24 cellular contexts compared by ENCODE assay signal in the genomic region with DNA sequence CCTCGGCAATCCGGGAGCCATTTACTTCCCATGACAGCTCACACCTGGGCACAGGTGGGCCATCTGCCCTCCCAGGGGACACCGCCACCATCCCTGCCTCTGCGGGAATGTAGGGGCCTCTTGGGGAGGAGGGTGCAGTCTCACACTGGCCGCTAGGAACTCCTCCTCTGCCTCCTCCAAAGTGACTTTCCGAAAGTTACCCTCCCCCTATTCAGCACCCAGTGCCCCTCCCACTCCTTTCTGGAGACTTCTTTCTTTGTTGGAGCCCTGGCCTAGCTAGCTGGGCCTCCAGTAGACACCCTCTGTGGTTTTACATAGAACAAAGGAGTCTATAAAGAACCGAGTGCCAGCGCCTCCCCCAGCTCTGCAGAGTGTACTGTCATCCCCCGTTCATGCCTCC. TPM values are rescaled to one million over a fixed set of nuclear protein-coding genes. Genes with fewer than 3 reads are reported as not detected.
DNase-seq lines count a peak whose midpoint lies in the region; ATAC-seq, FAIRE-seq and TF ChIP-seq lines count a peak whose summit lies in the region.
"Had no signal": no experiment of that assay in that cellular context is flagged by ENCODE, and none has a peak within 500 bp of the region (broad histone marks: within the 10 kb centered on the region; RNA-seq: fewer than 3 reads in every experiment).

No MANE protein-coding gene starts in this region.

- POLR2A ChIA-PET in HepG2 (lab: Yijun Ruan, JAX): no interaction called here
- POLR2A ChIA-PET in WTC11 (lab: Charles Lee): no interaction called here
- POLR2A ChIA-PET in CD8-positive, alpha-beta T cell (lab: Charles Lee): no interaction called here

- TF ChIP-seq EP300 in HepG2 (IDR thresholded peaks at IDR 0.05; ENCODE audit: low read depth in 2 of 2, low read length in 2 of 2) (no peak), HepG2 (CRISPR knock-in tag; IDR thresholded peaks at IDR 0.05; ENCODE audit: borderline replicate concordance) (no peak)

- no peaks in the 10 kb centered on the region; the same call in none of the 2 replicates for H3K27me3 Mint-ChIP-seq in WTC11 (ENCODE audit: low read depth)
- H3K27me3 Mint-ChIP-seq in activated T-cell treated with anti-CD3 and anti-CD28 coated beads, Interleukin-2, amount 50 U/mL, for 4 hours (ENCODE audit: low read depth): peaks cover 44% of the 10 kb centered on the region
- peaks cover 38% of the 10 kb centered on the region for H3K27me3 Mint-ChIP-seq in CD8-positive, alpha-beta T cell (ENCODE audit: low read depth)

- TF ChIP-seq POLR2A in HepG2 (IDR thresholded peaks at IDR 0.05; ENCODE audit: insufficient read depth in 1 of 2, low read depth in 2 of 2, low read length in 2 of 2): no peak
- TF ChIP-seq POLR2A in right lobe of liver (IDR thresholded peaks at IDR 0.05): no peak

- H3K9me3 ChIP-seq in HepG2 (ENCODE audit: low read length) (no peaks in the 10 kb centered on the region), right lobe of liver (no peaks in the 10 kb centered on the region)
- H3K9me3 ChIP-seq in CD8-positive, alpha-beta T cell (ENCODE audit: low read length): no peaks in the 10 kb centered on the region

- DNase-seq in HepG2 (ENCODE audit: low spot score): no peak
- DNase-seq in right lobe of liver: no peak
- DNase-seq in WTC11 (ENCODE audit: low spot score): no peak
- peak; percentile 73 for DNase-seq in mesenteric fat pad (ENCODE audit: low spot score)
- DNase-seq in mucosa of gallbladder (ENCODE audit: low spot score): no peak
- no peak for DNase-seq in activated T-cell treated with anti-CD3 and anti-CD28 coated beads, Interleukin-2, amount 50 U/mL, for 4 hours
- DNase-seq in CD8-positive, alpha-beta T cell: no peak
- DNase-seq: 8988T, AML-193, C1 segment of cervical spinal cord, EL, HCEC 1CT, NCI-H1092, NCI-H1436 treated with DMSO at 0.1 percent for 48 hours, NCI-H1930, NCI-H2227 treated with DMSO at 0.1 percent for 48 hours, NCI-H510A, PC-9, SIG-M5, T-helper 1 cell had no signal

- no peak for TF ChIP-seq CTCF in HepG2 (CRISPR knock-in tag; IDR thresholded peaks at IDR 0.05)
- no peak for TF ChIP-seq CTCF in right lobe of liver (IDR thresholded peaks at IDR 0.05)
- no peak for TF ChIP-seq CTCF in WTC11 (IDR thresholded peaks at IDR 0.05)
- TF ChIP-seq CTCF in CD8-positive, alpha-beta T cell (IDR thresholded peaks at IDR 0.05): no peak

- H3K4me3 Mint-ChIP-seq in WTC11: no peak overlapping the region
- H3K4me3 Mint-ChIP-seq in activated T-cell treated with anti-CD3 and anti-CD28 coated beads, Interleukin-2, amount 50 U/mL, for 4 hours: no peak overlapping the region
- no peak overlapping the region for H3K4me3 Mint-ChIP-seq in CD8-positive, alpha-beta T cell

- no peak overlapping the region for H3K4me3 ChIP-seq in HepG2 (replicated peaks in 1 of 3; ENCODE audit: insufficient read depth in 1 of 3, low read depth in 2 of 3, low read length in 3 of 3)
- H3K4me3 ChIP-seq in right lobe of liver: no peak overlapping the region
- H3K4me3 ChIP-seq in CD8-positive, alpha-beta T cell (ENCODE audit: low read depth, low read length): no peak overlapping the region
- H3K4me3 ChIP-seq: PC-9 had no signal

- intact Hi-C loops in HepG2 (cut with micrococcal nuclease; ENCODE audit: unreplicated experiment): no loop called here
- intact Hi-C loops in right lobe of liver (cut with DNase I): no loop called here
- intact Hi-C loops in CD8-positive, alpha-beta T cell (cut with DNase I, micrococcal nuclease): no loop called here

- no peaks in the 10 kb centered on the region for H3K4me1 ChIP-seq in HepG2 (ENCODE audit: insufficient read depth, low read length)
- H3K4me1 ChIP-seq in right lobe of liver: no peaks in the 10 kb centered on the region
- no peaks in the 10 kb centered on the region for H3K4me1 ChIP-seq in CD8-positive, alpha-beta T cell (ENCODE audit: insufficient read depth, low read length)

- no peak overlapping the region for H3K4me2 ChIP-seq in HepG2 (ENCODE audit: low read depth, low read length)
- H3K4me2 ChIP-seq: PC-9 had no signal

- H3K27ac Mint-ChIP-seq in WTC11: no peak overlapping the region
- H3K27ac Mint-ChIP-seq in CD8-positive, alpha-beta T cell: no peak overlapping the region

- peaks cover 0 to 48% of the 10 kb centered on the region in 2 experiments; a peak in 3 of 5 replicates for H3K27me3 ChIP-seq in HepG2 (ENCODE audit: control insufficient read depth in 1 of 2, insufficient read depth in 2 of 2, low read length in 2 of 2)
- no peaks in the 10 kb centered on the region for H3K27me3 ChIP-seq in right lobe of liver
- H3K27me3 ChIP-seq in CD8-positive, alpha-beta T cell (ENCODE audit: insufficient read depth, low read length): no peaks in the 10 kb centered on the region

- no peak overlapping the region for H2AFZ ChIP-seq in HepG2 (ENCODE audit: low read length)
- H2AFZ ChIP-seq: PC-9 had no signal

- no peaks in the 10 kb centered on the region for H4K20me1 ChIP-seq in HepG2 (ENCODE audit: insufficient read depth, low read length)

- WGBS in HepG2 (ENCODE audit: low lambda C conversion rate): 46% methylated on average over 6 of the region's 9 CpGs
- WGBS in right lobe of liver (ENCODE audit: insufficient coverage, low coverage, low lambda C conversion rate, missing lambda C conversion rate): 59% methylated on average over 8 of the region's 9 CpGs

- in situ Hi-C loops in HepG2 (cut with HindIII; ENCODE audit: extremely low pct_ligation_motif_present, low pct_unique_long_range_greater_than_20kb): no loop called here

- no peaks in the 10 kb centered on the region for H3K36me3 Mint-ChIP-seq in WTC11
- peaks cover 2% of the 10 kb centered on the region for H3K36me3 Mint-ChIP-seq in activated T-cell treated with anti-CD3 and anti-CD28 coated beads, Interleukin-2, amount 50 U/mL, for 4 hours (ENCODE audit: insufficient read depth)
- no peaks in the 10 kb centered on the region for H3K36me3 Mint-ChIP-seq in CD8-positive, alpha-beta T cell

- H3K9me3 Mint-ChIP-seq in WTC11: peaks cover 13% of the 10 kb centered on the region
- H3K9me3 Mint-ChIP-seq in activated T-cell treated with anti-CD3 and anti-CD28 coated beads, Interleukin-2, amount 50 U/mL, for 4 hours: peaks cover 9% of the 10 kb centered on the region
- peaks cover 7% of the 10 kb centered on the region for H3K9me3 Mint-ChIP-seq in CD8-positive, alpha-beta T cell

- H3K36me3 ChIP-seq in HepG2 (replicated peaks in 1 of 2; ENCODE audit: control insufficient read depth in 1 of 2, insufficient read depth in 2 of 2, low read length in 2 of 2) (no peaks in the 10 kb centered on the region), right lobe of liver (no peaks in the 10 kb centered on the region)
- no peaks in the 10 kb centered on the region for H3K36me3 ChIP-seq in CD8-positive, alpha-beta T cell (ENCODE audit: insufficient read depth, low read length)

- no peak overlapping the region for H3K9ac ChIP-seq in HepG2 (ENCODE audit: insufficient read depth, low read depth, low read length)

- no peak for TF ChIP-seq RAD21 in HepG2 (CRISPR knock-in tag; IDR thresholded peaks at IDR 0.05)

- CTCF ChIA-PET in HepG2 (lab: Yijun Ruan, JAX; ENCODE audit: low intra/inter-chr PET ratio, low total read pairs): no interaction called here
- CTCF ChIA-PET in WTC11 (lab: Charles Lee): no interaction called here
- CTCF ChIA-PET in CD8-positive, alpha-beta T cell (lab: Charles Lee): no interaction called here

- ATAC-seq in HepG2 (peak; percentile 52), right lobe of liver (no peak), WTC11 (peak; percentile 81), HG03442 (IDR thresholded peaks at IDR 0.05; ENCODE audit: unreplicated experiment) (no peak)
- ATAC-seq in activated T-cell treated with anti-CD3 and anti-CD28 coated beads, Interleukin-2, amount 50 U/mL, for 4 hours: no peak
- no peak for ATAC-seq in CD8-positive, alpha-beta T cell

- BruUV-seq in HepG2 (replicated peaks; lab: Mats Ljungman, UMichigan): no TSS peak

- H3K4me1 Mint-ChIP-seq in WTC11: no peaks in the 10 kb centered on the region
- H3K4me1 Mint-ChIP-seq in activated T-cell treated with anti-CD3 and anti-CD28 coated beads, Interleukin-2, amount 50 U/mL, for 4 hours (ENCODE audit: low read depth): no peaks in the 10 kb centered on the region
- no peaks in the 10 kb centered on the region for H3K4me1 Mint-ChIP-seq in CD8-positive, alpha-beta T cell (ENCODE audit: low read depth)

- no peaks in the 10 kb centered on the region for H3K79me2 ChIP-seq in HepG2 (ENCODE audit: insufficient read depth, low read length)

- no peak overlapping the region for H3K27ac ChIP-seq in HepG2 (ENCODE audit: extremely low read length, insufficient read depth, low read length)
- no peak overlapping the region for H3K27ac ChIP-seq in right lobe of liver
- no peak overlapping the region for H3K27ac ChIP-seq in CD8-positive, alpha-beta T cell (ENCODE audit: low read depth, low read length)
- H3K27ac ChIP-seq: PC-9 had no signal

- no peak for FAIRE-seq in HepG2 (lab: Jason Lieb, UNC)
- FAIRE-seq: D721Med had no signal

RNA-seq across cellular contexts. Expression of a gene that starts 45.8 kb away (rescaled TPM):
- 3.6 and 6.1 TPM in 2 replicates for total RNA-seq in HepG2 (2016; rRNA removed; fragmentation: Illumina TruSeq; extraction: Trizol)
- 2.4 and 2.5 TPM in 2 replicates for total RNA-seq in HepG2 (2016; cell fraction: cytosol; rRNA removed; fragmentation: Illumina TruSeq; extraction: Trizol; ENCODE audit: low read depth)
- 3.4 and 9.7 TPM in 2 replicates for total RNA-seq in HepG2 (2016; cell fraction: insoluble cytoplasmic fraction; rRNA removed; fragmentation: Illumina TruSeq; extraction: Trizol)
- 4.5 and 5.6 TPM in 2 replicates for total RNA-seq in HepG2 (2016; cell fraction: membrane; rRNA removed; fragmentation: Illumina TruSeq; extraction: Trizol)
- 6.7 and 7.4 TPM in 2 replicates for total RNA-seq in HepG2 (2016; cell fraction: nucleus; rRNA removed; fragmentation: Illumina TruSeq; extraction: Trizol)
- 0.91 and 0.94 TPM in 2 replicates for polyA plus RNA-seq in HepG2 (2011; rRNA removed)
- polyA plus RNA-seq in HepG2 (2011; cell fraction: cytosol; rRNA removed): 0.37 and 1.0 TPM in 2 replicates
- 3.8 and 4.5 TPM in 2 replicates for polyA plus RNA-seq in HepG2 (2011; cell fraction: nucleus; rRNA removed)
- 1.7 and 2.4 TPM in 2 replicates for polyA plus RNA-seq in HepG2 (2012)
- polyA plus RNA-seq in HepG2 (2016; cell fraction: cytosol; fragmentation: Illumina TruSeq; extraction: Trizol; ENCODE audit: low read depth): 2.2 and 3.2 TPM in 2 replicates
- polyA plus RNA-seq in HepG2 (2016; cell fraction: insoluble cytoplasmic fraction; fragmentation: Illumina TruSeq; extraction: Trizol; ENCODE audit: low read depth): 6.3 and 6.7 TPM in 2 replicates
- 4.5 and 4.8 TPM in 2 replicates for polyA plus RNA-seq in HepG2 (2016; cell fraction: membrane; fragmentation: Illumina TruSeq; extraction: Trizol; ENCODE audit: low read depth)
- polyA plus RNA-seq in HepG2 (2016; cell fraction: nucleus; fragmentation: Illumina TruSeq; extraction: Trizol; ENCODE audit: insufficient read depth, low read depth): 16.6 TPM in 2 replicates
- polyA minus RNA-seq in HepG2 (2011; rRNA and poly(A)+ RNA removed; ENCODE audit: low replicate concordance): 0.98 and 1.5 TPM in 2 replicates
- 0.89 and 1.6 TPM in 2 replicates for polyA minus RNA-seq in HepG2 (2011; cell fraction: cytosol; rRNA and poly(A)+ RNA removed)
- polyA minus RNA-seq in HepG2 (2011; cell fraction: nucleus; rRNA and poly(A)+ RNA removed): 3.2 and 7.9 TPM in 2 replicates
- not detected for total RNA-seq in right lobe of liver
- 0.32 to 0.46 TPM (median 0.34 TPM) in 3 replicates for total RNA-seq in WTC11 (2021)
- total RNA-seq in mesenteric fat pad: not detected
- 15.4 TPM for total RNA-seq in mucosa of gallbladder
- total RNA-seq in activated T-cell treated with anti-CD3 and anti-CD28 coated beads, Interleukin-2, amount 50 U/mL, for 4 hours: not detected
- total RNA-seq in CD8-positive, alpha-beta T cell: not detected
- total RNA-seq: LHCN-M2 had no signal
- polyA plus RNA-seq: AG04450 had no signal

Comparison
In these comparisons a context has a peak if more than half of its experiments do, and no peak if none do; other contexts are left out.
1. ATAC-seq: peak in HepG2 (single experiment) and WTC11 (single experiment); none in right lobe of liver (0 of 4), activated T-cell treated with anti-CD3 and anti-CD28 coated beads, Interleukin-2, amount 50 U/mL, for 4 hours (0 of 2), HG03442 (single experiment) and CD8-positive, alpha-beta T cell (single experiment).